In the genomic region with DNA sequence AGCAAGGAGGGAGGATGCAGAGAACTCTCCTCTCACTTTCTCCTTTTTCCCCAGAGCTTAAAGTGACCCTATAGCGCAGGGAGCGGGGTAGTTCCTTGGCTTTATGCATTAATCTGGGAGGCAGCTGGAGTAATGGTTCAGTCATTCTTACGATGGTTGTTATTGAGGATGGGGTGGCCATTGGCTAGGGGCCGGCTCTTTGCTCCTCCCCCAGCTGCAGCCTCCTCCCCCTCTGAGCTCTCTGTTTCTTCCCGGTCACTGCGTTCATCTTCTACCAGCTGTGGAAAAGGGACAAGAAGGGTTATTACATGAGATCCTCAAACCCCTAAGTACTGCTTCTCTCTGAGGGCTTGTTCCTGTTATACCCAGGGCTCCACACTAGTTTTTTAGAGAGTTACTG, we compare ENCODE assay signal across 1 cellular context.
TF ChIP-seq lines count a peak whose summit lies in the region.

No MANE protein-coding gene starts in this region.

TF ChIP-seq in K562, 482 proteins besides CTCF, POLR2A, EP300 and RAD21:
- TF ChIP-seq, protein P1, sequence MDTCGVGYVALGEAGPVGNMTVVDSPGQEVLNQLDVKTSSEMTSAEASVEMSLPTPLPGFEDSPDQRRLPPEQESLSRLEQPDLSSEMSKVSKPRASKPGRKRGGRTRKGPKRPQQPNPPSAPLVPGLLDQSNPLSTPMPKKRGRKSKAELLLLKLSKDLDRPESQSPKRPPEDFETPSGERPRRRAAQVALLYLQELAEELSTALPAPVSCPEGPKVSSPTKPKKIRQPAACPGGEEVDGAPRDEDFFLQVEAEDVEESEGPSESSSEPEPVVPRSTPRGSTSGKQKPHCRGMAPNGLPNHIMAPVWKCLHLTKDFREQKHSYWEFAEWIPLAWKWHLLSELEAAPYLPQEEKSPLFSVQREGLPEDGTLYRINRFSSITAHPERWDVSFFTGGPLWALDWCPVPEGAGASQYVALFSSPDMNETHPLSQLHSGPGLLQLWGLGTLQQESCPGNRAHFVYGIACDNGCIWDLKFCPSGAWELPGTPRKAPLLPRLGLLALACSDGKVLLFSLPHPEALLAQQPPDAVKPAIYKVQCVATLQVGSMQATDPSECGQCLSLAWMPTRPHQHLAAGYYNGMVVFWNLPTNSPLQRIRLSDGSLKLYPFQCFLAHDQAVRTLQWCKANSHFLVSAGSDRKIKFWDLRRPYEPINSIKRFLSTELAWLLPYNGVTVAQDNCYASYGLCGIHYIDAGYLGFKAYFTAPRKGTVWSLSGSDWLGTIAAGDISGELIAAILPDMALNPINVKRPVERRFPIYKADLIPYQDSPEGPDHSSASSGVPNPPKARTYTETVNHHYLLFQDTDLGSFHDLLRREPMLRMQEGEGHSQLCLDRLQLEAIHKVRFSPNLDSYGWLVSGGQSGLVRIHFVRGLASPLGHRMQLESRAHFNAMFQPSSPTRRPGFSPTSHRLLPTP (IDR thresholded peaks at IDR 0.05; ENCODE audit: borderline replicate concordance, extremely low read depth, insufficient read length), result no peak
- TF ChIP-seq HMG20B (CRISPR knock-in tag; IDR thresholded peaks at IDR 0.05) (no peak), RREB1 (CRISPR knock-in tag; IDR thresholded peaks at IDR 0.05) (no peak), HEY1 (CRISPR knock-in tag; IDR thresholded peaks at IDR 0.05; ENCODE audit: borderline replicate concordance) (no peak), SMAD3 (CRISPR knock-in tag; conservative IDR thresholded peaks at IDR 0.05) (no peak), PCBP1 (IDR thresholded peaks at IDR 0.05; ENCODE audit: low read depth, low read length, poor library complexity, severe bottlenecking) (no peak), EHMT2 (IDR thresholded peaks at IDR 0.05) (no peak)
- TF ChIP-seq, protein P2, sequence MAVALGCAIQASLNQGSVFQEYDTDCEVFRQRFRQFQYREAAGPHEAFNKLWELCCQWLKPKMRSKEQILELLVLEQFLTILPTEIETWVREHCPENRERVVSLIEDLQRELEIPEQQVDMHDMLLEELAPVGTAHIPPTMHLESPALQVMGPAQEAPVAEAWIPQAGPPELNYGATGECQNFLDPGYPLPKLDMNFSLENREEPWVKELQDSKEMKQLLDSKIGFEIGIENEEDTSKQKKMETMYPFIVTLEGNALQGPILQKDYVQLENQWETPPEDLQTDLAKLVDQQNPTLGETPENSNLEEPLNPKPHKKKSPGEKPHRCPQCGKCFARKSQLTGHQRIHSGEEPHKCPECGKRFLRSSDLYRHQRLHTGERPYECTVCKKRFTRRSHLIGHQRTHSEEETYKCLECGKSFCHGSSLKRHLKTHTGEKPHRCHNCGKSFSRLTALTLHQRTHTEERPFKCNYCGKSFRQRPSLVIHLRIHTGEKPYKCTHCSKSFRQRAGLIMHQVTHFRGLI (CRISPR knock-in tag; IDR thresholded peaks at IDR 0.05), result no peak
- TF ChIP-seq, protein P3, sequence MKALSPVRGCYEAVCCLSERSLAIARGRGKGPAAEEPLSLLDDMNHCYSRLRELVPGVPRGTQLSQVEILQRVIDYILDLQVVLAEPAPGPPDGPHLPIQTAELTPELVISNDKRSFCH (CRISPR knock-in tag; IDR thresholded peaks at IDR 0.05), result no peak
- TF ChIP-seq, protein P3 (tag; IDR thresholded peaks at IDR 0.05), result no peak
- TF ChIP-seq, protein P4, sequence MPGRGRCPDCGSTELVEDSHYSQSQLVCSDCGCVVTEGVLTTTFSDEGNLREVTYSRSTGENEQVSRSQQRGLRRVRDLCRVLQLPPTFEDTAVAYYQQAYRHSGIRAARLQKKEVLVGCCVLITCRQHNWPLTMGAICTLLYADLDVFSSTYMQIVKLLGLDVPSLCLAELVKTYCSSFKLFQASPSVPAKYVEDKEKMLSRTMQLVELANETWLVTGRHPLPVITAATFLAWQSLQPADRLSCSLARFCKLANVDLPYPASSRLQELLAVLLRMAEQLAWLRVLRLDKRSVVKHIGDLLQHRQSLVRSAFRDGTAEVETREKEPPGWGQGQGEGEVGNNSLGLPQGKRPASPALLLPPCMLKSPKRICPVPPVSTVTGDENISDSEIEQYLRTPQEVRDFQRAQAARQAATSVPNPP (IDR thresholded peaks at IDR 0.05; ENCODE audit: borderline replicate concordance, insufficient read depth, insufficient read length), result no peak
- TF ChIP-seq, protein P5, sequence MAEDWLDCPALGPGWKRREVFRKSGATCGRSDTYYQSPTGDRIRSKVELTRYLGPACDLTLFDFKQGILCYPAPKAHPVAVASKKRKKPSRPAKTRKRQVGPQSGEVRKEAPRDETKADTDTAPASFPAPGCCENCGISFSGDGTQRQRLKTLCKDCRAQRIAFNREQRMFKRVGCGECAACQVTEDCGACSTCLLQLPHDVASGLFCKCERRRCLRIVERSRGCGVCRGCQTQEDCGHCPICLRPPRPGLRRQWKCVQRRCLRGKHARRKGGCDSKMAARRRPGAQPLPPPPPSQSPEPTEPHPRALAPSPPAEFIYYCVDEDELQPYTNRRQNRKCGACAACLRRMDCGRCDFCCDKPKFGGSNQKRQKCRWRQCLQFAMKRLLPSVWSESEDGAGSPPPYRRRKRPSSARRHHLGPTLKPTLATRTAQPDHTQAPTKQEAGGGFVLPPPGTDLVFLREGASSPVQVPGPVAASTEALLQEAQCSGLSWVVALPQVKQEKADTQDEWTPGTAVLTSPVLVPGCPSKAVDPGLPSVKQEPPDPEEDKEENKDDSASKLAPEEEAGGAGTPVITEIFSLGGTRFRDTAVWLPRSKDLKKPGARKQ (CRISPR knock-in tag; IDR thresholded peaks at IDR 0.05), result no peak
